Comparison of ENCODE assay signal across 1 cellular context in the genomic region with DNA sequence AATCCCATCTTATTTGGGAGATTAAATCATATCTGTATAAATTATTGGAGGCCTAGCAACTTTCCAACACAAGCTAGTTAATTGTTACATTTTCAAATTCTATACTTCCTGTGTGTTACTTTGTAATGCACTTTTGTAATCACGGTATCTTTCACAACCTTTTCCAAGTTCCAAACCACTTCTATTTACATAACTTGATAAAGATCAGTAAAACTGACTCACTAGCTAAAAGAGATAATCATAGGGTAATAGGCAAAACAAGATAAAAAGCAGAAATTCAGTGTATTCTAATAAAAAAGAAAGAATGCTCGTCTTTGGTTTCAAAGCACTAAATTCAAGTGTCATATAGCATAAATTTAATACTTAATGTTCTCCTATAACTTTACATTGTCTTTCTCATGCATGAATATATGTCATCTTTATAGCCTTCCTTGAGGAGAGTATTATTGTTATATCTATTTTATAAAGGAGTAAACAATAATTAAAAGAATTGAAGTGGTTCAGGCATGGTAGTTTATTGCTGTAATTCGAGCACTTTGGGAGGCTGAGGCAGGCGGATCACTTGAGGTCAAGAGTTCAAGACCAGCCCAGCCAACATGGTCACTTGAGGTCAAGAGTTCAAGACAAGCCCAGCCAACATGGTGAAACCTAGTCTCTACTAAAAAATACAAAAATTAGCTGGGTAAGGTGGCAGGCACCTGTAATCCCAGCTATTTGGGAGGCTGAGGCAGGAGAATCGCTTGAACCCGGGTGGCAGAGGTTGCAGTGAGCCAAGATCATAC.
TF ChIP-seq lines count a peak whose summit lies in the region.

No MANE protein-coding gene starts in this region.

TF ChIP-seq in H1, 55 proteins besides CTCF, POLR2A, EP300 and RAD21 (continued from another document):
- no peak for TF ChIP-seq YY1 (IDR thresholded peaks at IDR 0.05; ENCODE audit: low read depth, low read length)
